Comparison of ENCODE assay signal across 1 cellular context in genomic region chr5:104062495-104063377, GRCh38.
TF ChIP-seq lines count a peak whose summit lies in the region.

No MANE protein-coding gene starts in this region.

TF ChIP-seq in WTC11, 78 proteins besides CTCF, POLR2A, EP300 and RAD21 (continued from another document):
- TF ChIP-seq, protein P1, sequence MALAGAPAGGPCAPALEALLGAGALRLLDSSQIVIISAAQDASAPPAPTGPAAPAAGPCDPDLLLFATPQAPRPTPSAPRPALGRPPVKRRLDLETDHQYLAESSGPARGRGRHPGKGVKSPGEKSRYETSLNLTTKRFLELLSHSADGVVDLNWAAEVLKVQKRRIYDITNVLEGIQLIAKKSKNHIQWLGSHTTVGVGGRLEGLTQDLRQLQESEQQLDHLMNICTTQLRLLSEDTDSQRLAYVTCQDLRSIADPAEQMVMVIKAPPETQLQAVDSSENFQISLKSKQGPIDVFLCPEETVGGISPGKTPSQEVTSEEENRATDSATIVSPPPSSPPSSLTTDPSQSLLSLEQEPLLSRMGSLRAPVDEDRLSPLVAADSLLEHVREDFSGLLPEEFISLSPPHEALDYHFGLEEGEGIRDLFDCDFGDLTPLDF (CRISPR knock-in tag; IDR thresholded peaks at IDR 0.05): no peak
- TF ChIP-seq TEAD4 (CRISPR knock-in tag; IDR thresholded peaks at IDR 0.05): no peak
- TF ChIP-seq FOXP4 (CRISPR knock-in tag; IDR thresholded peaks at IDR 0.05): no peak
- TF ChIP-seq CREM (CRISPR knock-in tag; IDR thresholded peaks at IDR 0.05): no peak
- no peak for TF ChIP-seq GTF2I (CRISPR knock-in tag; conservative IDR thresholded peaks at IDR 0.05)
- TF ChIP-seq SP1 (CRISPR knock-in tag; conservative IDR thresholded peaks at IDR 0.05): no peak
TF ChIP-seq in WTC11: peak in this region for 0.
